ENCODE assay signal across 1 cellular context in the genomic region with DNA sequence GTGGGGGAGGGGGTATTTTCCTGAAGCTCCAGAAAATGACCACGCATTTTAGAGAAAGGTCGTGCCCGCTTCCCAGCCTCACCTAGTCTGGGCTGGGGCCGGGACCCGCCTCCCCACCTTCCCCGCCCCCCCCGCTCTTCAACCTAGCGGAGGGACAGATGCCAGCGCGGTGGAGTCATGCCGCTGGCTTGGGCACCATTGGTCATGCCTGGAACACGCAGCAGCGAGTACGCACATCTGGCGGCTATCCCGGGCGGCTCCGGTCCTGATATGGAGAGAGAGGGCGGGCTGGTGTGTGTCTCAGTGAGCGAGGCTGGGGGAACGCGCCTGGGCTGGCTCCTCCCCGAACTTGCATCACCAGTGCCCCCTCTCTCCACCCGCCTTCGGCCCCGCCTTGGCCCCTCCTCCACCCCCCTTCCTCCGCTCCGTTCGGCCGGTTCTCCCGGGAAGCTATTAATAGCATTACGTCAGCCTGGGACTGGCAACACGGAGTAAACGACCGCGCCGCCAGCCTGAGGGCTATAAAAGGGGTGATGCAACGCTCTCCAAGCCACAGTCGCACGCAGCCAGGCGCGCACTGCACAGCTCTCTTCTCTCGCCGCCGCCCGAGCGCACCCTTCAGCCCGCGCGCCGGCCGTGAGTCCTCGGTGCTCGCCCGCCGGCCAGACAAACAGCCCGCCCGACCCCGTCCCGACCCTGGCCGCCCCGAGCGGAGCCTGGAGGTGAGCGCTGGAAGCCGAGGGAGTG.
A peak's percentile ranks its signal among the peaks of the same experiment; 100 is the strongest.
TF ChIP-seq lines count a peak whose summit lies in the region.

A gene with protein sequence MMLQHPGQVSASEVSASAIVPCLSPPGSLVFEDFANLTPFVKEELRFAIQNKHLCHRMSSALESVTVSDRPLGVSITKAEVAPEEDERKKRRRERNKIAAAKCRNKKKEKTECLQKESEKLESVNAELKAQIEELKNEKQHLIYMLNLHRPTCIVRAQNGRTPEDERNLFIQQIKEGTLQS (plus strand): TSS at position 553 of the 747 bp plus-strand sequence. CDS start 6,261 bp downstream, outside the sequence.

TF ChIP-seq in HepG2, 621 proteins besides CTCF, POLR2A, EP300 and RAD21 (continued from another document and continues in another):
- no peak for TF ChIP-seq KDM4B (CRISPR knock-in tag; IDR thresholded peaks at IDR 0.05)
- no peak for TF ChIP-seq AGO1 (IDR thresholded peaks at IDR 0.05; ENCODE audit: low read depth, low read length, poor library complexity, severe bottlenecking)
- no peak for TF ChIP-seq NFYC (CRISPR knock-in tag; IDR thresholded peaks at IDR 0.05)
- peak; percentile 73 for TF ChIP-seq PHF21A (CRISPR knock-in tag; IDR thresholded peaks at IDR 0.05)
- TF ChIP-seq ZNF367 (CRISPR knock-in tag; IDR thresholded peaks at IDR 0.05; ENCODE audit: borderline replicate concordance): no peak
- TF ChIP-seq ZNF501 (CRISPR knock-in tag; IDR thresholded peaks at IDR 0.05): no peak
- no peak for TF ChIP-seq TBX3 (IDR thresholded peaks at IDR 0.05; ENCODE audit: borderline replicate concordance)
- TF ChIP-seq, protein P1, sequence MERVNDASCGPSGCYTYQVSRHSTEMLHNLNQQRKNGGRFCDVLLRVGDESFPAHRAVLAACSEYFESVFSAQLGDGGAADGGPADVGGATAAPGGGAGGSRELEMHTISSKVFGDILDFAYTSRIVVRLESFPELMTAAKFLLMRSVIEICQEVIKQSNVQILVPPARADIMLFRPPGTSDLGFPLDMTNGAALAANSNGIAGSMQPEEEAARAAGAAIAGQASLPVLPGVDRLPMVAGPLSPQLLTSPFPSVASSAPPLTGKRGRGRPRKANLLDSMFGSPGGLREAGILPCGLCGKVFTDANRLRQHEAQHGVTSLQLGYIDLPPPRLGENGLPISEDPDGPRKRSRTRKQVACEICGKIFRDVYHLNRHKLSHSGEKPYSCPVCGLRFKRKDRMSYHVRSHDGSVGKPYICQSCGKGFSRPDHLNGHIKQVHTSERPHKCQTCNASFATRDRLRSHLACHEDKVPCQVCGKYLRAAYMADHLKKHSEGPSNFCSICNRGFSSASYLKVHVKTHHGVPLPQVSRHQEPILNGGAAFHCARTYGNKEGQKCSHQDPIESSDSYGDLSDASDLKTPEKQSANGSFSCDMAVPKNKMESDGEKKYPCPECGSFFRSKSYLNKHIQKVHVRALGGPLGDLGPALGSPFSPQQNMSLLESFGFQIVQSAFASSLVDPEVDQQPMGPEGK (CRISPR knock-in tag; IDR thresholded peaks at IDR 0.05): peak; percentile 85
- TF ChIP-seq, protein P2, sequence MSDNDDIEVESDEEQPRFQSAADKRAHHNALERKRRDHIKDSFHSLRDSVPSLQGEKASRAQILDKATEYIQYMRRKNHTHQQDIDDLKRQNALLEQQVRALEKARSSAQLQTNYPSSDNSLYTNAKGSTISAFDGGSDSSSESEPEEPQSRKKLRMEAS (IDR thresholded peaks at IDR 0.05): peak; percentile 76
- TF ChIP-seq MBNL3 (CRISPR knock-in tag; conservative IDR thresholded peaks at IDR 0.05): no peak
- TF ChIP-seq ZNF331 (CRISPR knock-in tag; IDR thresholded peaks at IDR 0.05): peak; percentile 65; the same call in 1 of the 2 replicates
- TF ChIP-seq RARA (CRISPR knock-in tag; IDR thresholded peaks at IDR 0.05): peak; percentile 24
- TF ChIP-seq, protein P3, sequence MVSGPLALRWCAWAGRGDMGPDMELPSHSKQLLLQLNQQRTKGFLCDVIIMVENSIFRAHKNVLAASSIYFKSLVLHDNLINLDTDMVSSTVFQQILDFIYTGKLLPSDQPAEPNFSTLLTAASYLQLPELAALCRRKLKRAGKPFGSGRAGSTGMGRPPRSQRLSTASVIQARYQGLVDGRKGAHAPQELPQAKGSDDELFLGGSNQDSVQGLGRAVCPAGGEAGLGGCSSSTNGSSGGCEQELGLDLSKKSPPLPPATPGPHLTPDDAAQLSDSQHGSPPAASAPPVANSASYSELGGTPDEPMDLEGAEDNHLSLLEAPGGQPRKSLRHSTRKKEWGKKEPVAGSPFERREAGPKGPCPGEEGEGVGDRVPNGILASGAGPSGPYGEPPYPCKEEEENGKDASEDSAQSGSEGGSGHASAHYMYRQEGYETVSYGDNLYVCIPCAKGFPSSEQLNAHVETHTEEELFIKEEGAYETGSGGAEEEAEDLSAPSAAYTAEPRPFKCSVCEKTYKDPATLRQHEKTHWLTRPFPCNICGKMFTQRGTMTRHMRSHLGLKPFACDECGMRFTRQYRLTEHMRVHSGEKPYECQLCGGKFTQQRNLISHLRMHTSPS (CRISPR knock-in tag; IDR thresholded peaks at IDR 0.05; ENCODE audit: low read depth): 0 out of 2 replicates have a peak, but pooled peaks have one; percentile 43
- peak; percentile 46; the same call in 1 of the 2 replicates for TF ChIP-seq ZNF547 (CRISPR knock-in tag; IDR thresholded peaks at IDR 0.05)
- TF ChIP-seq RELA (CRISPR knock-in tag; IDR thresholded peaks at IDR 0.05): no peak
- TF ChIP-seq RBM22 (optimal IDR thresholded peaks at IDR 0.05; ENCODE audit: low read length): no peak
- TF ChIP-seq ARID2 (CRISPR knock-in tag; IDR thresholded peaks at IDR 0.05; ENCODE audit: borderline replicate concordance): peak; percentile 70; the same call in 1 of the 2 replicates
- no peak for TF ChIP-seq ZNF484 (CRISPR knock-in tag; IDR thresholded peaks at IDR 0.05; ENCODE audit: borderline replicate concordance, low read depth)
- TF ChIP-seq ZNF850 (CRISPR knock-in tag; conservative IDR thresholded peaks at IDR 0.05): no peak
- peak; percentile 68; the same call in 1 of the 2 replicates for TF ChIP-seq FOXK1 (CRISPR knock-in tag; IDR thresholded peaks at IDR 0.05; ENCODE audit: borderline replicate concordance, low read depth)
- TF ChIP-seq NFKB2 (CRISPR knock-in tag; IDR thresholded peaks at IDR 0.05; ENCODE audit: borderline replicate concordance): peak; percentile 56; the same call in 1 of the 2 replicates
- TF ChIP-seq PAWR (CRISPR knock-in tag; IDR thresholded peaks at IDR 0.05; ENCODE audit: borderline replicate concordance): no peak
- TF ChIP-seq, protein P4, sequence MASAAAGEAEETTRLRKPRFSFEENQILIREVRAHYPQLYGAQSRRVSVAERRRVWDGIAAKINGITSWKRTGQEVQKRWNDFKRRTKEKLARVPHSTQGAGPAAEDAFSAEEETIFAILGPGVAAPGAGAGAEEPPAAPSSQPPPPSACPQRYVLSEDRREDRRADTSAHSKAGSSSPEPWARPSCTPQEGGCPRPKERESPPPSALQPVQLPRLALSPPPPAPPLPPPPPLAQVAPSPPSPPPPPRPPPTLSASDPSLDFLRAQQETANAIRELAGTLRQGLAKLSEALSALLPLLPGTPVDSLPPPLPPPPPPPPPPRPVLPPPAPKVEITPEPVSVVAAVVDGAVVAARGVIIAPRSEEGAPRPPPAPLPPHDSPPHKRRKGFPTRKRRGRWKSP (CRISPR knock-in tag; IDR thresholded peaks at IDR 0.05): peak; percentile 95
- TF ChIP-seq KLF6 (CRISPR knock-in tag; IDR thresholded peaks at IDR 0.05): peak; percentile 37; the same call in 1 of the 2 replicates
- TF ChIP-seq, protein P5, sequence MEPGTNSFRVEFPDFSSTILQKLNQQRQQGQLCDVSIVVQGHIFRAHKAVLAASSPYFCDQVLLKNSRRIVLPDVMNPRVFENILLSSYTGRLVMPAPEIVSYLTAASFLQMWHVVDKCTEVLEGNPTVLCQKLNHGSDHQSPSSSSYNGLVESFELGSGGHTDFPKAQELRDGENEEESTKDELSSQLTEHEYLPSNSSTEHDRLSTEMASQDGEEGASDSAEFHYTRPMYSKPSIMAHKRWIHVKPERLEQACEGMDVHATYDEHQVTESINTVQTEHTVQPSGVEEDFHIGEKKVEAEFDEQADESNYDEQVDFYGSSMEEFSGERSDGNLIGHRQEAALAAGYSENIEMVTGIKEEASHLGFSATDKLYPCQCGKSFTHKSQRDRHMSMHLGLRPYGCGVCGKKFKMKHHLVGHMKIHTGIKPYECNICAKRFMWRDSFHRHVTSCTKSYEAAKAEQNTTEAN (CRISPR knock-in tag; conservative IDR thresholded peaks at IDR 0.05): 0 out of 2 replicates have a peak, but pooled peaks have one; percentile 21
- TF ChIP-seq, protein P6, sequence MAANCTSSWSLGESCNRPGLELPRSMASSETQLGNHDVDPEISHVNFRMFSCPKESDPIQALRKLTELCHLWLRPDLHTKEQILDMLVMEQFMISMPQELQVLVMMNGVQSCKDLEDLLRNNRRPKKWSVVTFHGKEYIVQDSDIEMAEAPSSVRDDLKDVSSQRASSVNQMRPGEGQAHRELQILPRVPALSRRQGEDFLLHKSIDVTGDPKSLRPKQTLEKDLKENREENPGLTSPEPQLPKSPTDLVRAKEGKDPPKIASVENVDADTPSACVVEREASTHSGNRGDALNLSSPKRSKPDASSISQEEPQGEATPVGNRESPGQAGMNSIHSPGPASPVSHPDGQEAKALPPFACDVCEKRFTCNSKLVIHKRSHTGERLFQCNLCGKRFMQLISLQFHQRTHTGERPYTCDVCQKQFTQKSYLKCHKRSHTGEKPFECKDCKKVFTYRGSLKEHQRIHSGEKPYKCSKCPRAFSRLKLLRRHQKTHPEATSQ (CRISPR knock-in tag; IDR thresholded peaks at IDR 0.05; ENCODE audit: borderline replicate concordance): peak; percentile 56; the same call in 1 of the 2 replicates
- no peak for TF ChIP-seq ADNP (CRISPR knock-in tag; IDR thresholded peaks at IDR 0.05)
- peak; percentile 93 for TF ChIP-seq RBFOX2 (IDR thresholded peaks at IDR 0.05; ENCODE audit: low read depth, low read length)
- no peak for TF ChIP-seq ZBTB3 (CRISPR knock-in tag; IDR thresholded peaks at IDR 0.05; ENCODE audit: borderline replicate concordance, low read depth)
- TF ChIP-seq ATF7 (IDR thresholded peaks at IDR 0.05): peak; percentile 93
- TF ChIP-seq ATF7 (CRISPR knock-in tag; IDR thresholded peaks at IDR 0.05): peak; percentile 98
- TF ChIP-seq RARG (CRISPR knock-in tag; IDR thresholded peaks at IDR 0.05; ENCODE audit: low read depth): no peak
- no peak for TF ChIP-seq GFI1 (CRISPR knock-in tag; IDR thresholded peaks at IDR 0.05; ENCODE audit: borderline replicate concordance)
- peak; percentile 90 for TF ChIP-seq SALL1 (CRISPR knock-in tag; IDR thresholded peaks at IDR 0.05)
- peak; percentile 77 for TF ChIP-seq JUND (CRISPR knock-in tag; IDR thresholded peaks at IDR 0.05)
- TF ChIP-seq ZNF335 (CRISPR knock-in tag; IDR thresholded peaks at IDR 0.05): peak; percentile 59; the same call in 1 of the 2 replicates
- no peak for TF ChIP-seq ZNF83 (CRISPR knock-in tag; IDR thresholded peaks at IDR 0.05; ENCODE audit: borderline replicate concordance)
- TF ChIP-seq ZMYM4 (CRISPR knock-in tag; IDR thresholded peaks at IDR 0.05): peak; percentile 89
- TF ChIP-seq ZNF10 (CRISPR knock-in tag; IDR thresholded peaks at IDR 0.05; ENCODE audit: borderline replicate concordance, low read depth): no peak
- TF ChIP-seq, protein P7, sequence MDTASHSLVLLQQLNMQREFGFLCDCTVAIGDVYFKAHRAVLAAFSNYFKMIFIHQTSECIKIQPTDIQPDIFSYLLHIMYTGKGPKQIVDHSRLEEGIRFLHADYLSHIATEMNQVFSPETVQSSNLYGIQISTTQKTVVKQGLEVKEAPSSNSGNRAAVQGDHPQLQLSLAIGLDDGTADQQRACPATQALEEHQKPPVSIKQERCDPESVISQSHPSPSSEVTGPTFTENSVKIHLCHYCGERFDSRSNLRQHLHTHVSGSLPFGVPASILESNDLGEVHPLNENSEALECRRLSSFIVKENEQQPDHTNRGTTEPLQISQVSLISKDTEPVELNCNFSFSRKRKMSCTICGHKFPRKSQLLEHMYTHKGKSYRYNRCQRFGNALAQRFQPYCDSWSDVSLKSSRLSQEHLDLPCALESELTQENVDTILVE (CRISPR knock-in tag; IDR thresholded peaks at IDR 0.05): 0 out of 2 replicates have a peak, but pooled peaks have one; percentile 25
- TF ChIP-seq ZNF543 (CRISPR knock-in tag; IDR thresholded peaks at IDR 0.05): no peak
- peak; percentile 76; the same call in 1 of the 2 replicates for TF ChIP-seq SP5 (CRISPR knock-in tag; IDR thresholded peaks at IDR 0.05; ENCODE audit: borderline replicate concordance, low read depth)
- no peak for TF ChIP-seq GZF1 (CRISPR knock-in tag; IDR thresholded peaks at IDR 0.05)
- TF ChIP-seq ZNF709 (CRISPR knock-in tag; IDR thresholded peaks at IDR 0.05): peak; percentile 95
- TF ChIP-seq, protein P8, sequence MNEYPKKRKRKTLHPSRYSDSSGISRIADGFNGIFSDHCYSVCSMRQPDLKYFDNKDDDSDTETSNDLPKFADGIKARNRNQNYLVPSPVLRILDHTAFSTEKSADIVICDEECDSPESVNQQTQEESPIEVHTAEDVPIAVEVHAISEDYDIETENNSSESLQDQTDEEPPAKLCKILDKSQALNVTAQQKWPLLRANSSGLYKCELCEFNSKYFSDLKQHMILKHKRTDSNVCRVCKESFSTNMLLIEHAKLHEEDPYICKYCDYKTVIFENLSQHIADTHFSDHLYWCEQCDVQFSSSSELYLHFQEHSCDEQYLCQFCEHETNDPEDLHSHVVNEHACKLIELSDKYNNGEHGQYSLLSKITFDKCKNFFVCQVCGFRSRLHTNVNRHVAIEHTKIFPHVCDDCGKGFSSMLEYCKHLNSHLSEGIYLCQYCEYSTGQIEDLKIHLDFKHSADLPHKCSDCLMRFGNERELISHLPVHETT (CRISPR knock-in tag; conservative IDR thresholded peaks at IDR 0.05): peak; percentile 71
- no peak for TF ChIP-seq WIZ (CRISPR knock-in tag; IDR thresholded peaks at IDR 0.05)
- no peak; the same call in 1 of the 2 replicates for TF ChIP-seq ZNF3 (CRISPR knock-in tag; IDR thresholded peaks at IDR 0.05)
- peak; percentile 40; the same call in 1 of the 2 replicates for TF ChIP-seq GATAD1 (CRISPR knock-in tag; IDR thresholded peaks at IDR 0.05)
- 0 out of 2 replicates have a peak, but pooled peaks have one; percentile 72 for TF ChIP-seq SNAI1 (CRISPR knock-in tag; IDR thresholded peaks at IDR 0.05; ENCODE audit: borderline replicate concordance)
- TF ChIP-seq ZSCAN22 (CRISPR knock-in tag; IDR thresholded peaks at IDR 0.05): no peak
- TF ChIP-seq ZNF235 (CRISPR knock-in tag; IDR thresholded peaks at IDR 0.05; ENCODE audit: borderline replicate concordance): peak; percentile 44; the same call in 1 of the 2 replicates
- TF ChIP-seq, protein P9, sequence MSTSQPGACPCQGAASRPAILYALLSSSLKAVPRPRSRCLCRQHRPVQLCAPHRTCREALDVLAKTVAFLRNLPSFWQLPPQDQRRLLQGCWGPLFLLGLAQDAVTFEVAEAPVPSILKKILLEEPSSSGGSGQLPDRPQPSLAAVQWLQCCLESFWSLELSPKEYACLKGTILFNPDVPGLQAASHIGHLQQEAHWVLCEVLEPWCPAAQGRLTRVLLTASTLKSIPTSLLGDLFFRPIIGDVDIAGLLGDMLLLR (CRISPR knock-in tag; IDR thresholded peaks at IDR 0.05): peak; percentile 76; the same call in 1 of the 2 replicates
- peak; percentile 46 for TF ChIP-seq ARNTL (CRISPR knock-in tag; IDR thresholded peaks at IDR 0.05)
